13 cellular contexts compared by ENCODE assay signal in the genomic region with DNA sequence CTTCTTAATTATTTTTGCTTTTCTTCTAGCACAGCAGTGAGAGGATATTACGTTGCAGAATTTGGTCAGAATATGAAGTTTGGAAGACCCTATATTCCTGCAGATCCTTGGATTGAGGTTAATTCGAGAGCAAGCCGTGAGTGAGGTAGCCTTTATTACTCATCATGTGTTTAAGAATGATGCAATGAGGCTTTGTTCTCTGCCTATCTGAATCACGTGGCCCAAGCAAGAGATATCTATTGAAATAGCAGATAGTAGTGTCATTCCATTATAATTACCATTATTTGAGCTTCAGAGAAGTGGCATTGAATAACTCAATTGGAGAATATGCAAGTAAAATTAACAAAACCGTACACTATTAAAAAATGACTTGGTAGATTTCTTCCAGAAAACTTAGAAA.
"Had no signal": no experiment of that assay in that cellular context is flagged by ENCODE, and none has a peak within 500 bp of the region (broad histone marks: within the 10 kb centered on the region; RNA-seq: fewer than 3 reads in every experiment).

No MANE protein-coding gene starts in this region.

- H3K4me3 Mint-ChIP-seq: activated CD8-positive, alpha-beta T cell treated with anti-CD3 and anti-CD28 coated beads, Interleukin-2, amount 10 ng/mL, durations not matched to agents 7 days and 5 days; activated T-helper 1 cell treated with anti-CD3 and anti-CD28 coated beads, Interleukin-12 subunit alpha, Interleukin-12 subunit beta, Interleukin-2, Interleukin-4 antibody, amounts not matched to agents 30 ng/mL and 10 ng/mL and 1 ng/mL, durations not matched to agents 14 hours and 24 hours and 36 hours; dendritic cell treated with granulocyte-macrophage colony-stimulating factor and Interleukin-4, amounts not matched to agents 40 ng/mL and 50 ng/mL, for 4 days; natural killer cell; T-cell had no signal

- H3K9me3 ChIP-seq: sigmoid colon, suprapubic skin, upper lobe of right lung had no signal

- H3K27me3 Mint-ChIP-seq: dendritic cell treated with granulocyte-macrophage colony-stimulating factor and Interleukin-4, amounts not matched to agents 40 ng/mL and 50 ng/mL, for 4 days; T-cell had no signal

- H3K4me1 Mint-ChIP-seq: natural killer cell, T-cell had no signal

- DNase-seq: activated CD4-positive, alpha-beta T cell treated with anti-CD3 and anti-CD28 coated beads for 4 hours; activated CD8-positive, alpha-beta T cell treated with anti-CD3 and anti-CD28 coated beads, Interleukin-2, amount 10 ng/mL, durations not matched to agents 7 days and 5 days; activated naive CD4-positive, alpha-beta T cell treated with Interleukin-2 at 50 U/mL for 16 hours; natural killer cell; sigmoid colon; stimulated activated CD4-positive, alpha-beta T cell treated with anti-CD3 and anti-CD28 coated beads, Interleukin-2, amount 100 ng/mL, for 48 hours; stimulated activated naive CD4-positive, alpha-beta T cell treated with Interleukin-2 at 50 U/mL for 16 hours; T-cell; T1000; upper lobe of right lung had no signal

- H3K9me3 Mint-ChIP-seq: activated T-helper 1 cell treated with anti-CD3 and anti-CD28 coated beads, Interleukin-12 subunit alpha, Interleukin-12 subunit beta, Interleukin-2, Interleukin-4 antibody, amounts not matched to agents 30 ng/mL and 10 ng/mL and 1 ng/mL, durations not matched to agents 14 hours and 24 hours and 36 hours; dendritic cell treated with granulocyte-macrophage colony-stimulating factor and Interleukin-4, amounts not matched to agents 40 ng/mL and 50 ng/mL, for 4 days had no signal

- H3K27ac ChIP-seq: sigmoid colon, suprapubic skin, upper lobe of right lung had no signal

- H3K27me3 ChIP-seq: sigmoid colon, suprapubic skin, upper lobe of right lung had no signal

- H3K36me3 ChIP-seq: sigmoid colon, suprapubic skin, upper lobe of right lung had no signal

- H3K27ac Mint-ChIP-seq: activated CD8-positive, alpha-beta T cell treated with anti-CD3 and anti-CD28 coated beads, Interleukin-2, amount 10 ng/mL, durations not matched to agents 7 days and 5 days; activated T-helper 1 cell treated with anti-CD3 and anti-CD28 coated beads, Interleukin-12 subunit alpha, Interleukin-12 subunit beta, Interleukin-2, Interleukin-4 antibody, amounts not matched to agents 30 ng/mL and 10 ng/mL and 1 ng/mL, durations not matched to agents 14 hours and 24 hours and 36 hours; dendritic cell treated with granulocyte-macrophage colony-stimulating factor and Interleukin-4, amounts not matched to agents 40 ng/mL and 50 ng/mL, for 4 days; natural killer cell; T-cell had no signal

- H3K4me1 ChIP-seq: sigmoid colon, suprapubic skin, upper lobe of right lung had no signal

- H3K36me3 Mint-ChIP-seq: natural killer cell, T-cell had no signal

- ATAC-seq: activated CD8-positive, alpha-beta T cell treated with anti-CD3 and anti-CD28 coated beads, Interleukin-2, amount 10 ng/mL, durations not matched to agents 7 days and 5 days; natural killer cell; T-cell; upper lobe of right lung had no signal

- H3K4me3 ChIP-seq: sigmoid colon, suprapubic skin, upper lobe of right lung had no signal
